ENCODE assay signal across 19 cellular contexts in the genomic region with DNA sequence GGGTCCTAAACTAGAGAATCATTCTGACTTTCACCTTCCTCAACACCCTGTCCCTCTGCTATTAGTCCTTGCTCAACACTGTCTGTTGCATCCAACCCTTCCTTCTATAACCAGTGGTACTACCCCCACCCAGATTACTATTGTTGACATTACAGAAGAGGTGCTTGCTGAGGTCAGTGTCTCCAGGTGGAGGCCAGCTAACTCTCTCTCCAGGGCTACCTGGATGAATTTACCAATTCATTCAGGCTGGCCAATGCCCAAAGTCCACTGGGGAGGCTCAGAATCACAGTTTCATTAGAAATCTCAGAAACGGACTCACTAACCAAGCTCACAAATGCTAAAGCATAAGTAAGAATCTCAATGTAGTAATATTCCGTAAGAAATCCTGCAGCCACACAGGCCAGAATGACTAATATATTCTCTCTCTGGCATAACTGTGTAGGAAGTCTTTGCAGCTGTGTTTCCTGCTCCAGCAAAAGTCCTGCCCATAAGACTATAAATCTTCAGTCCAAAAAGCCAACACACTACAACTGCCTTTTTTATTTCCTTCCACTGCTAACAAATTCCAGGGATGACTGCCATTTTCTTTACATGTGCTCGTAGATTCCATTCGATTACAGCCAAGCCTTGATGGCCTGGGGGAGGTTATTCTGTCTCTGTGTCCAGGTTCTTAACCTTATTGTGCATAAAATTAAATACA. TPM values are rescaled to one million over a fixed set of nuclear protein-coding genes. Genes with fewer than 3 reads are reported as not detected.
DNase-seq lines count a peak whose midpoint lies in the region; ATAC-seq and TF ChIP-seq lines count a peak whose summit lies in the region.
"Had no signal": no experiment of that assay in that cellular context is flagged by ENCODE, and none has a peak within 500 bp of the region (broad histone marks: within the 10 kb centered on the region; RNA-seq: fewer than 3 reads in every experiment).

No MANE protein-coding gene starts in this region.

- H3K4me3 ChIP-seq in RWPE2 (ENCODE audit: severe bottlenecking) (no peak overlapping the region), mucosa of descending colon (no peak overlapping the region)
- H3K4me3 ChIP-seq: ascending aorta, heart right ventricle, pancreas, transverse colon had no signal

- TF ChIP-seq CTCF in RWPE2 (IDR thresholded peaks at IDR 0.05; ENCODE audit: poor library complexity, severe bottlenecking) (no peak), mucosa of descending colon (IDR thresholded peaks at IDR 0.05) (no peak)

- peak; percentile 76 for DNase-seq in GDM1 (lab: John Stamatoyannopoulos, UW)
- DNase-seq in RWPE2 (ENCODE audit: low spot score): no peak
- DNase-seq in foreskin melanocyte: peak; percentile 70
- no peak for DNase-seq in mucosa of descending colon
- no peak for DNase-seq in activated gamma-delta T cell treated with Interleukin-2 at 50 U/mL for 16 hours
- no peak for DNase-seq in NCI-H82 (lab: John Stamatoyannopoulos, UW)
- DNase-seq in NCI-H1694 (lab: John Stamatoyannopoulos, UW): no peak
- DNase-seq: activated CD4-positive, alpha-beta memory T cell treated with anti-CD3 and anti-CD28 coated beads, Interleukin-2, amount 10 ng/mL, durations not matched to agents 7 days and 5 days; effector CD8-positive, alpha-beta T cell; heart right ventricle; NCI-H2029; pancreas; stimulated activated CD4-positive, alpha-beta T cell treated with anti-CD3 and anti-CD28 coated beads, Interleukin-15, amount 100 ng/mL, for 24 hours; T1000; transverse colon had no signal

- ATAC-seq in RWPE2 (ENCODE audit: low read depth): peak; percentile 51; the same call in 2 of the 3 replicates
- ATAC-seq in mucosa of descending colon: peak; percentile 81
- no peak for ATAC-seq in GM21529 (IDR thresholded peaks at IDR 0.05; ENCODE audit: unreplicated experiment)
- ATAC-seq: pancreas, Right ventricle myocardium inferior had no signal

- no peak overlapping the region for H3K27ac ChIP-seq in RWPE2 (ENCODE audit: poor library complexity, severe bottlenecking)
- H3K27ac ChIP-seq: ascending aorta, heart right ventricle, KMS-11, pancreas, transverse colon had no signal

- H3K36me3 ChIP-seq in RWPE2 (ENCODE audit: low read depth) (no peaks in the 10 kb centered on the region), mucosa of descending colon (ENCODE audit: low read depth) (no peaks in the 10 kb centered on the region)
- H3K36me3 ChIP-seq: ascending aorta, heart right ventricle, pancreas, transverse colon had no signal

- no peaks in the 10 kb centered on the region for H3K27me3 ChIP-seq in RWPE2 (ENCODE audit: insufficient read depth, poor library complexity, severe bottlenecking)
- H3K27me3 ChIP-seq: ascending aorta, pancreas, transverse colon had no signal

- H3K4me1 ChIP-seq in RWPE2 (ENCODE audit: insufficient read depth, poor library complexity, severe bottlenecking): no peaks in the 10 kb centered on the region
- H3K4me1 ChIP-seq in mucosa of descending colon (ENCODE audit: low read depth): no peaks in the 10 kb centered on the region
- H3K4me1 ChIP-seq: ascending aorta, heart right ventricle, pancreas had no signal

- H3K9me3 ChIP-seq in RWPE2 (ENCODE audit: severe bottlenecking) (no peaks in the 10 kb centered on the region), mucosa of descending colon (no peaks in the 10 kb centered on the region)
- H3K9me3 ChIP-seq: ascending aorta, heart right ventricle, pancreas, transverse colon had no signal

- intact Hi-C loops in mucosa of descending colon (cut with DNase I, micrococcal nuclease): no loop called here

RNA-seq across cellular contexts. Expression of a gene that starts 10.0 kb away (rescaled TPM):
- total RNA-seq in mucosa of descending colon: 1 to 10 TPM in 1 of 3 donors, under 1 TPM in 1, not detected in 1; 0.51 to 2.1 TPM
- total RNA-seq: activated CD4-positive, alpha-beta memory T cell treated with anti-CD3 and anti-CD28 coated beads, Interleukin-2, amount 10 ng/mL, durations not matched to agents 7 days and 5 days; Right ventricle myocardium inferior had no signal

Comparison
In these comparisons a context has a peak if more than half of its experiments do, and no peak if none do; other contexts are left out.
1. DNase-seq: peak in GDM1 (single experiment) and foreskin melanocyte (single experiment); none in RWPE2 (single experiment), mucosa of descending colon (0 of 3), activated gamma-delta T cell treated with Interleukin-2 at 50 U/mL for 16 hours (single experiment), NCI-H82 (single experiment) and NCI-H1694 (single experiment).